In the genomic region with DNA sequence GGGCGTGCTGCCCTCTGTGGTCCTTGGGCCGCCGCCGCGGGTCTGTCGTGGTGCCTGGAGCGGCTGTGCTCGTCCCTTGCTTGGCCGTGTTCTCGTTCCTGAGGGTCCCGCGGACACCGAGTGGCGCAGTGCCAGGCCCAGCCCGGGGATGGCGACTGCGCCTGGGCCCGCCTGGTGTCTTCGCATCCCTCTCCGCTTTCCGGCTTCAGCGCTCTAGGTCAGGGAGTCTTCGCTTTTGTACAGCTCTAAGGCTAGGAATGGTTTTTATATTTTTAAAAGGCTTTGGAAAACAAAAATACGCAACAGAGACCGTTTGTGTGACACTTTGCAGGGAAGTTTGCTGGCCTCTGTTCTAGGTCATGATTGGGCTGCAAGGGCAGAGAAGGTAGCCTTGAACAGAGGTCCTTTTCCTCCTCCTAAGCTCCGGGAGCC, we compare ENCODE assay signal across 8 cellular contexts. TPM values are rescaled to one million over a fixed set of nuclear protein-coding genes. Genes with fewer than 3 reads are reported as not detected.
DNase-seq lines count a peak whose midpoint lies in the region; ATAC-seq and TF ChIP-seq lines count a peak whose summit lies in the region.

No MANE protein-coding gene starts in this region.

- H3K4me3 ChIP-seq in BLaER1 treated with 17β-estradiol and CSF1 and Interleukin-3, amounts not matched to agents 10 nM and 100 nM: peak overlapping the region; percentile 79 to 92 (median 83)
- H3K4me3 ChIP-seq in dorsolateral prefrontal cortex (peak overlapping the region; percentile 68 to 98 (median 88)), tibial artery (peak overlapping the region; percentile 96 to 99)

- peaks cover 35 to 55% (median 50%) of the 10 kb centered on the region in 11 experiments; a peak in 20 of 22 replicates for H4K20me1 ChIP-seq in BLaER1 treated with 17β-estradiol and CSF1 and Interleukin-3, amounts not matched to agents 10 nM and 100 nM

- peaks cover 6% of the 10 kb centered on the region for H3K36me3 Mint-ChIP-seq in memory B cell

- no peaks in the 10 kb centered on the region for H3K27me3 ChIP-seq in BLaER1 treated with 17β-estradiol and CSF1 and Interleukin-3, amounts not matched to agents 10 nM and 100 nM
- H3K27me3 ChIP-seq in dorsolateral prefrontal cortex: no peaks in the 10 kb centered on the region
- no peaks in the 10 kb centered on the region for H3K27me3 ChIP-seq in tibial artery

- H3K9me3 ChIP-seq in BLaER1 treated with 17β-estradiol and CSF1 and Interleukin-3, amounts not matched to agents 10 nM and 100 nM (replicated peaks in 1 of 11): peaks cover 0 to 17% (median 0%) of the 10 kb centered on the region in 11 experiments; a peak in 4 of 22 replicates
- no peaks in the 10 kb centered on the region for H3K9me3 ChIP-seq in tibial artery

- peak overlapping the region; percentile 74 to 96 (median 90) for H3K4me2 ChIP-seq in BLaER1 treated with 17β-estradiol and CSF1 and Interleukin-3, amounts not matched to agents 10 nM and 100 nM

- no peaks in the 10 kb centered on the region for H3K27me3 Mint-ChIP-seq in memory B cell

- peak overlapping the region; percentile 76 to 94 (median 89); a peak in 21 of 22 replicates for H3K27ac ChIP-seq in BLaER1 treated with 17β-estradiol and CSF1 and Interleukin-3, amounts not matched to agents 10 nM and 100 nM
- H3K27ac ChIP-seq in dorsolateral prefrontal cortex (peak overlapping the region in 57 of 59 donors; percentile 53 to 98 (median 94)), tibial artery (peak overlapping the region; percentile 93 to 96)

- TF ChIP-seq CTCF in dorsolateral prefrontal cortex (IDR thresholded peaks at IDR 0.05 in 54 of 56, conservative IDR thresholded peaks at IDR 0.05 in 2 of 56; ENCODE audit: low read depth in 1 of 56, partially characterized antibody in 56 of 56) (peak in 1 of 56 donors; percentile 4), tibial artery (IDR thresholded peaks at IDR 0.05) (no peak)

- H3K4me1 Mint-ChIP-seq in memory B cell: peaks cover 26% of the 10 kb centered on the region

- H3K36me3 ChIP-seq in BLaER1 treated with 17β-estradiol and CSF1 and Interleukin-3, amounts not matched to agents 10 nM and 100 nM: peaks cover 24 to 41% (median 34%) of the 10 kb centered on the region in 11 experiments
- peaks cover 0 to 25% (median 9%) of the 10 kb centered on the region in 3 donors for H3K36me3 ChIP-seq in tibial artery

- H3K9ac ChIP-seq in BLaER1 treated with 17β-estradiol and CSF1 and Interleukin-3, amounts not matched to agents 10 nM and 100 nM: peak overlapping the region; percentile 87 to 98 (median 91)

- intact Hi-C loops in dorsolateral prefrontal cortex (cut with DNase I) (no loop called here), tibial artery (cut with DNase I; ENCODE audit: low total_unique reads) (no loop called here)

- DNase-seq in RKO (ENCODE audit: low spot score) (peak; percentile 35), dorsolateral prefrontal cortex (peak in 3 of 10 donors; percentile 39 to 47 (median 39)), memory B cell (ENCODE audit: low spot score in 2 of 2) (peak; percentile 7 to 26), tibial artery (peak in 1 of 2 donors; percentile 34), NCI-H128 (lab: John Stamatoyannopoulos, UW; ENCODE audit: unreplicated experiment) (no peak)

- peak; percentile 28 for ATAC-seq in GM18867 (IDR thresholded peaks at IDR 0.05; ENCODE audit: unreplicated experiment)
- peak; percentile 28 for ATAC-seq in HG03064 (IDR thresholded peaks at IDR 0.05; ENCODE audit: low read depth, unreplicated experiment)
- ATAC-seq in memory B cell (ENCODE audit: low read depth): peak; percentile 10

- peak overlapping the region; percentile 85 for H3K4me3 Mint-ChIP-seq in memory B cell

- H3K9me3 Mint-ChIP-seq in memory B cell: no peaks in the 10 kb centered on the region

- H3K4me1 ChIP-seq in BLaER1 treated with 17β-estradiol and CSF1 and Interleukin-3, amounts not matched to agents 10 nM and 100 nM: peaks cover 34 to 57% (median 53%) of the 10 kb centered on the region in 10 experiments
- H3K4me1 ChIP-seq in tibial artery: peaks cover 0 to 50% (median 29%) of the 10 kb centered on the region in 4 donors

- peak overlapping the region; percentile 97 for H3K27ac Mint-ChIP-seq in memory B cell

RNA-seq across cellular contexts. Expression of a gene that starts 0.7 kb away (rescaled TPM):
- 100 to 1,000 TPM; 193 to 559 (median 431) TPM for total RNA-seq in dorsolateral prefrontal cortex
